ENCODE assay signal across 8 cellular contexts in the genomic region with DNA sequence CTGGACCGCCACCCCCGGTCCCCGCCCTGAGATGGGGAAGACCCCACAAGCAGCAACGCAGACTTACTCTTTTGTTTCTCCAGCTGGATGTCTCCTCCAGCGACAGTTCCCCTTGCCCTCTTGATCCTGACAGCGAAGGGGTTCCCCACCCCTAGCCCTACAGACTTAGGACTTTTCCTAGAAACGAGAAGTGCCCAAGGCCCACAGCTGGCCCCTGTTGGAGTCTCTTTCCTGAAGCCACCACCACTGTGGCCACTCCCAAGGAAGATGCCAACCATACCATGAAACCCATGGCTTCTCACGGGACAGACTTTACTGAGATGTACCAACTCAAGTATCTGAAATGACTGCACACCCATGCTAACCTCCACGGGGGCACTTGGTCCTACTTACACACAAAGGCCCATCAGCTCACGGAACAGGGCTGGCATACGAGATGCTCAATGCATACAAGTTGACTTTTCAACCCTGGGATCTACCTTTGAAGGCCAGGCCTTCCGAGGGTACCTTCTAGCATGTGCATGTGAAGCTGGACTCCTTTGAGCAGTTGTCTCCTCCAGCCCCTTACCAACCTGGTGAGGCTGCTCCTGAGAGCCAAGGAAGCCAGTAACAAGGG. TPM values are rescaled to one million over a fixed set of nuclear protein-coding genes. Genes with fewer than 3 reads are reported as not detected.
DNase-seq lines count a peak whose midpoint lies in the region; FAIRE-seq and TF ChIP-seq lines count a peak whose summit lies in the region.

No MANE protein-coding gene starts in this region.

- no peaks in the 10 kb centered on the region for H3K27me3 ChIP-seq in CD8-positive, alpha-beta memory T cell (ENCODE audit: insufficient read depth, low read length, poor library complexity, severe bottlenecking)
- no peaks in the 10 kb centered on the region for H3K27me3 ChIP-seq in MM.1S (replicated peaks; ENCODE audit: insufficient read depth, low read length)
- H3K27me3 ChIP-seq in bronchial epithelial cell (ENCODE audit: control insufficient read depth, insufficient read depth, low read length), result no peaks in the 10 kb centered on the region

- peak overlapping the region; percentile 39 for H3K4me3 ChIP-seq in CD8-positive, alpha-beta memory T cell (ENCODE audit: low read length)
- H3K4me3 ChIP-seq in MM.1S (ENCODE audit: low read length) (peak overlapping the region; percentile 67), bronchial epithelial cell (ENCODE audit: low read depth, low read length) (peak overlapping the region; percentile 52)

- H3K4me3 Mint-ChIP-seq in CD8-positive, alpha-beta memory T cell, result peak overlapping the region; percentile 85 to 92 (median 87)

- POLR2A ChIA-PET in CD8-positive, alpha-beta memory T cell (lab: Charles Lee), result interaction anchor here (0.5 to 1.2 kb wide), 4 partner anchors 15 to 76 kb away, joined by 3 to 5 read pairs (median 4); partner anchors contain the start of gene TMEM187

- H3K4me2 ChIP-seq in MM.1S (ENCODE audit: low read depth, low read length), result peak overlapping the region; percentile 80

- no peaks in the 10 kb centered on the region for H3K9me2 ChIP-seq in MM.1S (replicated peaks; ENCODE audit: insufficient read depth, low read length)

- H3K27me3 Mint-ChIP-seq in CD8-positive, alpha-beta memory T cell, result peaks cover 0 to 4% of the 10 kb centered on the region in 2 donors

- peak overlapping the region; percentile 89 to 97 (median 92) for H3K27ac Mint-ChIP-seq in CD8-positive, alpha-beta memory T cell

- H3K9me3 Mint-ChIP-seq in CD8-positive, alpha-beta memory T cell, result no peaks in the 10 kb centered on the region

- H3K9me3 ChIP-seq in CD8-positive, alpha-beta memory T cell (ENCODE audit: low read length), result no peaks in the 10 kb centered on the region
- no peaks in the 10 kb centered on the region for H3K9me3 ChIP-seq in MM.1S (replicated peaks; ENCODE audit: insufficient read depth, low read length)

- peak overlapping the region; percentile 84 for H3K9ac ChIP-seq in MM.1S (ENCODE audit: low read length)

- no peak for DNase-seq in CD8-positive, alpha-beta memory T cell
- no peak for DNase-seq in MM.1S
- no peak for DNase-seq in bronchial epithelial cell (ENCODE audit: low read depth)
- DNase-seq in myocyte (ENCODE audit: low read depth), result peak; percentile 42
- DNase-seq in HuH-7.5 (ENCODE audit: low spot score), result no peak
- no peak for DNase-seq in stimulated activated naive CD4-positive, alpha-beta T cell (lab: John Stamatoyannopoulos, UW)
- no peak for DNase-seq in DMS79 treated with DMSO at 0.1 percent for 48 hours (lab: John Stamatoyannopoulos, UW)
- DNase-seq in stimulated activated naive CD4-positive, alpha-beta T cell treated with Interleukin-2 at 50 U/mL for 16 hours (lab: John Stamatoyannopoulos, UW), result no peak

- H3F3A ChIP-seq in MM.1S (ENCODE audit: insufficient read depth, low read length), result no peaks in the 10 kb centered on the region

- H3K4me1 Mint-ChIP-seq in CD8-positive, alpha-beta memory T cell, result peaks cover 13 to 21% (median 15%) of the 10 kb centered on the region in 3 donors

- FAIRE-seq in bronchial epithelial cell (lab: Jason Lieb, UNC), result peak; percentile 68

- CTCF ChIA-PET in CD8-positive, alpha-beta memory T cell (lab: Charles Lee), result interaction anchor here (1.3 to 1.4 kb wide), 3 partner anchors 21 to 52 kb away, joined by 3 to 5 read pairs (median 4); no protein-coding TSS in a partner anchor

- H4K20me1 ChIP-seq in MM.1S (ENCODE audit: insufficient read depth, low read length), result no peaks in the 10 kb centered on the region

- TF ChIP-seq CTCF in MM.1S (IDR thresholded peaks at IDR 0.05; ENCODE audit: low read length) (no peak), bronchial epithelial cell (IDR thresholded peaks at IDR 0.05; ENCODE audit: insufficient read depth, low read length, severe bottlenecking) (no peak)

- peaks cover 8% of the 10 kb centered on the region for H3K4me1 ChIP-seq in CD8-positive, alpha-beta memory T cell (ENCODE audit: insufficient read depth, low read length)
- H3K4me1 ChIP-seq in MM.1S (ENCODE audit: low read length), result peaks cover 5% of the 10 kb centered on the region

- peaks cover 49% of the 10 kb centered on the region for H3K79me2 ChIP-seq in MM.1S (ENCODE audit: low read length)

- H3K36me3 ChIP-seq in CD8-positive, alpha-beta memory T cell (ENCODE audit: insufficient read depth, low read length), result no peaks in the 10 kb centered on the region
- H3K36me3 ChIP-seq in MM.1S (replicated peaks; ENCODE audit: insufficient read depth, low read length) (no peaks in the 10 kb centered on the region), bronchial epithelial cell (ENCODE audit: control insufficient read depth, insufficient read depth, low read length) (peaks cover 7% of the 10 kb centered on the region)

- peak overlapping the region; percentile 67 for H3K27ac ChIP-seq in CD8-positive, alpha-beta memory T cell (ENCODE audit: low read depth, low read length)
- H3K27ac ChIP-seq in MM.1S (ENCODE audit: low read length), result peak overlapping the region; percentile 76

- no peak overlapping the region for H2AFZ ChIP-seq in MM.1S (ENCODE audit: low read length)

- peaks cover 0 to 29% (median 2%) of the 10 kb centered on the region in 3 donors for H3K36me3 Mint-ChIP-seq in CD8-positive, alpha-beta memory T cell

RNA-seq across cellular contexts. Expression of gene IRAK1, which starts 0.9 kb away (rescaled TPM):
- 100 to 1,000 TPM; 208 to 214 TPM for total RNA-seq in CD8-positive, alpha-beta memory T cell
- polyA plus RNA-seq in CD8-positive, alpha-beta memory T cell, result 58.0 TPM
- total RNA-seq in bronchial epithelial cell (114 and 119 TPM in 2 replicates), myocyte (83.3 and 90.4 TPM in 2 replicates)
- polyA plus RNA-seq in myocyte (2012), result 120 TPM

RNA-seq across cellular contexts. Expression of gene TMEM187, which starts 48.1 kb away (rescaled TPM):
- 1 to 10 TPM; 3.3 to 3.5 TPM for total RNA-seq in CD8-positive, alpha-beta memory T cell
- polyA plus RNA-seq in CD8-positive, alpha-beta memory T cell, result 17.2 TPM
- total RNA-seq in bronchial epithelial cell (4.0 and 5.3 TPM in 2 replicates), myocyte (10.9 and 11.9 TPM in 2 replicates)
- polyA plus RNA-seq in myocyte (2012), result 10.4 TPM

RNA-seq across cellular contexts. Expression of gene HCFC1, which starts 49.0 kb away (rescaled TPM):
- 100 to 1,000 TPM; 152 to 156 TPM for total RNA-seq in CD8-positive, alpha-beta memory T cell
- polyA plus RNA-seq in CD8-positive, alpha-beta memory T cell, result 12.4 TPM
- total RNA-seq in bronchial epithelial cell (5.5 and 7.3 TPM in 2 replicates), myocyte (27.1 and 33.8 TPM in 2 replicates)
- polyA plus RNA-seq in myocyte (2012), result 21.8 TPM
